12 cellular contexts compared by ENCODE assay signal in the genomic region with DNA sequence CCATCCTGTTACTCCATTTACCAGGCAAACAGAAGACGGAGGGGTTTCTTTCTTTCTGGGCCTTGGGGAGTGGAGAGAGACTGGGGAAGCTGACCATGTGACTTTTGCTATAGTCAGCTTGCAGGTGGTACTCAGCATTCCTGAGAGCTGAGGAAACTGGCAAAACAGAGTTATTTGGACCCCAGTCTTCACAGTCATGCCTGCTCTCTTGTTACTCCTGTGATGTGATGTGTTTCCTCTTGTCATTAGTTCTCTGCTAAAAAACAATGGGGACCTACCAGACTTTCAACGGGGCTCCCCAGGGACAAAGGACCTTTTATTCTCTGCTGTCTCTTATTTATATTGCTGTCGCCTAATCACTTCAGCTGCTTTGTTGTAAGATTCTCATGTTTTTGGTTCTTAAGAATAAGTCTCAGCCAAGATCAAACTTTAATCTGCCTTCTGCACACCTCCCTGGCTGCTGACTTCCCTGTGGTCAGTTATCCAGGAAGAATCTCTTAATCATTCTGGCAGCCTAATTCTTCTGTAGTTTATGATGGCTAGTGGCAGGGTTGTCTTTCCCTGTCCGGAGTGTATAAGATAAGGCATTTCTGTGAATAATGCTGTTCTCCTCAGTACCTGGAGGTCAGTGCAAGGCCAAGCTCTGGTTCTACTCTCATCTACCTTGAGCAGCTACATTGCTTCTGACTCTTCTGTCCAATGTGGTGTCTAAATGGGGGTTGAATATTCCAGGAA. TPM values are rescaled to one million over a fixed set of nuclear protein-coding genes. Genes with fewer than 3 reads are reported as not detected.
DNase-seq lines count a peak whose midpoint lies in the region; ATAC-seq and TF ChIP-seq lines count a peak whose summit lies in the region.
"Had no signal": no experiment of that assay in that cellular context is flagged by ENCODE, and none has a peak within 500 bp of the region (broad histone marks: within the 10 kb centered on the region; RNA-seq: fewer than 3 reads in every experiment).

No MANE protein-coding gene starts in this region.

- no peaks in the 10 kb centered on the region for H4K20me1 ChIP-seq in osteoblast (ENCODE audit: insufficient read depth, low read length)

- H3K4me1 ChIP-seq in right atrium auricular region, result peaks cover 0 to 53% of the 10 kb centered on the region in 2 donors
- peaks cover 25% of the 10 kb centered on the region for H3K4me1 ChIP-seq in mesodermal cell (ENCODE audit: control insufficient read depth, insufficient read depth, low read length, poor library complexity, severe bottlenecking)
- peaks cover 5% of the 10 kb centered on the region for H3K4me1 ChIP-seq in osteoblast (ENCODE audit: insufficient read depth, low read length)

- H3K27me3 Mint-ChIP-seq in activated CD8-positive, alpha-beta T cell treated with anti-CD3 and anti-CD28 coated beads, Interleukin-2, amount 10 ng/mL, durations not matched to agents 7 days and 5 days (ENCODE audit: low read depth), result peaks cover 9% of the 10 kb centered on the region

- no peak for TF ChIP-seq CTCF in right atrium auricular region (IDR thresholded peaks at IDR 0.05)
- no peak for TF ChIP-seq CTCF in osteoblast (IDR thresholded peaks at IDR 0.05; ENCODE audit: extremely low read depth, low read depth, low read length)

- no peak overlapping the region for H3K27ac Mint-ChIP-seq in activated CD8-positive, alpha-beta T cell treated with anti-CD3 and anti-CD28 coated beads, Interleukin-2, amount 10 ng/mL, durations not matched to agents 7 days and 5 days

- ATAC-seq in left ventricle myocardium superior, result no peak
- ATAC-seq in activated CD8-positive, alpha-beta T cell treated with anti-CD3 and anti-CD28 coated beads, Interleukin-2, amount 10 ng/mL, durations not matched to agents 7 days and 5 days, result no peak
- ATAC-seq in HG03439 (IDR thresholded peaks at IDR 0.05; ENCODE audit: unreplicated experiment), result no peak
- no peak for ATAC-seq in left colon
- ATAC-seq: activated CD4-positive, CD25-positive, alpha-beta regulatory T cell treated with anti-CD3 and anti-CD28 coated beads, Interleukin-2, amount 50 U/mL, for 24 hours had no signal

- DNase-seq in right atrium auricular region (ENCODE audit: low spot score) (no peak), left ventricle myocardium superior (no peak), left colon (no peak), osteoblast (ENCODE audit: insufficient read length, low spot score, missing footprints) (no peak)
- no peak for DNase-seq in activated CD8-positive, alpha-beta T cell treated with anti-CD3 and anti-CD28 coated beads, Interleukin-2, amount 10 ng/mL, durations not matched to agents 7 days and 5 days
- DNase-seq: activated effector memory CD4-positive, alpha-beta T cell treated with anti-CD3 and anti-CD28 coated beads, Interleukin-2, amount 50 U/mL, for 16 hours; NCI-H2029; posterior cingulate gyrus had no signal

- peaks cover 8% of the 10 kb centered on the region for H3K36me3 Mint-ChIP-seq in activated CD8-positive, alpha-beta T cell treated with anti-CD3 and anti-CD28 coated beads, Interleukin-2, amount 10 ng/mL, durations not matched to agents 7 days and 5 days (ENCODE audit: low read depth)

- POLR2A ChIA-PET in activated CD8-positive, alpha-beta T cell treated with anti-CD3 and anti-CD28 coated beads, Interleukin-2, amount 10 ng/mL, durations not matched to agents 7 days and 5 days (lab: Charles Lee), result interaction anchor here (1.7 kb wide), 1 partner anchor 94 kb away, joined by 4 read pairs; a partner anchor contains a TSS

- no peaks in the 10 kb centered on the region for H3K9me3 Mint-ChIP-seq in activated CD8-positive, alpha-beta T cell treated with anti-CD3 and anti-CD28 coated beads, Interleukin-2, amount 10 ng/mL, durations not matched to agents 7 days and 5 days (ENCODE audit: insufficient read depth)

- no peaks in the 10 kb centered on the region for H3K79me2 ChIP-seq in osteoblast (ENCODE audit: insufficient read depth, low read length)

- H3K4me1 Mint-ChIP-seq in activated CD8-positive, alpha-beta T cell treated with anti-CD3 and anti-CD28 coated beads, Interleukin-2, amount 10 ng/mL, durations not matched to agents 7 days and 5 days (ENCODE audit: low read depth), result peaks cover 33% of the 10 kb centered on the region

- H2AFZ ChIP-seq in osteoblast (ENCODE audit: low read length), result no peak overlapping the region

- H3K4me3 ChIP-seq in right atrium auricular region, result peak overlapping the region; percentile 21 to 32
- H3K4me3 ChIP-seq in mesodermal cell (ENCODE audit: extremely low read depth, insufficient read depth, low read length, poor library complexity, severe bottlenecking), result no peak overlapping the region
- H3K4me3 ChIP-seq in osteoblast (ENCODE audit: insufficient read depth, low read length), result no peak overlapping the region

- H3K27me3 ChIP-seq in right atrium auricular region (no peaks in the 10 kb centered on the region), osteoblast (ENCODE audit: insufficient read depth, low read length) (peaks cover 26% of the 10 kb centered on the region)

- H3K27ac ChIP-seq in right atrium auricular region, result peak overlapping the region; percentile 80
- H3K27ac ChIP-seq in cingulate gyrus (ENCODE audit: low read depth, low read length), result peak overlapping the region; percentile 69
- peak overlapping the region; percentile 46 for H3K27ac ChIP-seq in mesodermal cell (ENCODE audit: low read depth, low read length, severe bottlenecking)
- H3K27ac ChIP-seq in osteoblast (ENCODE audit: low read depth, low read length), result no peak overlapping the region

- H3K4me3 Mint-ChIP-seq in activated CD8-positive, alpha-beta T cell treated with anti-CD3 and anti-CD28 coated beads, Interleukin-2, amount 10 ng/mL, durations not matched to agents 7 days and 5 days, result no peak overlapping the region

- no peaks in the 10 kb centered on the region for H3K9me3 ChIP-seq in right atrium auricular region
- no peaks in the 10 kb centered on the region for H3K9me3 ChIP-seq in mesodermal cell (ENCODE audit: control insufficient read depth, low read length)
- no peaks in the 10 kb centered on the region for H3K9me3 ChIP-seq in osteoblast (ENCODE audit: low read depth, low read length)

- WGBS in mesodermal cell (ENCODE audit: insufficient coverage in 2 of 2), 2 experiments, result 40% methylated on average over 1 of the region's 4 CpGs; no CpG with 5 or more reads in 1 of the 2 experiments

- H3K36me3 ChIP-seq in right atrium auricular region, result peaks cover 9% of the 10 kb centered on the region
- H3K36me3 ChIP-seq in mesodermal cell (ENCODE audit: control insufficient read depth, insufficient read depth, low read length), result peaks cover 7% of the 10 kb centered on the region
- H3K36me3 ChIP-seq in osteoblast (ENCODE audit: insufficient read depth, low read length), result no peaks in the 10 kb centered on the region

- H3K4me2 ChIP-seq in osteoblast (ENCODE audit: insufficient read depth, low read length), result no peak overlapping the region

- intact Hi-C loops in left ventricle myocardium superior (cut with micrococcal nuclease), result loop anchor here (10.0 kb wide), 1 partner anchor 71 kb away; no protein-coding TSS in a partner anchor
- intact Hi-C loops in left colon (cut with DNase I, micrococcal nuclease), result no loop called here

- CTCF ChIA-PET in activated CD8-positive, alpha-beta T cell treated with anti-CD3 and anti-CD28 coated beads, Interleukin-2, amount 10 ng/mL, durations not matched to agents 7 days and 5 days (lab: Charles Lee), result interaction anchor here (0.6 to 4.4 kb wide), 3 partner anchors 8 to 339 kb away, joined by 3 to 26 read pairs (median 4); no protein-coding TSS in a partner anchor

RNA-seq across cellular contexts. Expression of a gene that starts 8.8 kb away (rescaled TPM):
- 1 to 10 TPM; 8.3 to 8.8 TPM for total RNA-seq in right atrium auricular region
- total RNA-seq in left ventricle myocardium superior, result 6.9 TPM
- 3.9 TPM for polyA plus RNA-seq in mesodermal cell (2013, experiment 1 of 2)
- 3.1 TPM for polyA plus RNA-seq in mesodermal cell (2013, experiment 2 of 2)
- total RNA-seq in activated CD8-positive, alpha-beta T cell treated with anti-CD3 and anti-CD28 coated beads, Interleukin-2, amount 10 ng/mL, durations not matched to agents 7 days and 5 days, result 10 to 100 TPM; 12.8 to 13.0 TPM
- total RNA-seq in left colon, result 1 to 10 TPM; 5.0 to 7.2 TPM
- total RNA-seq in osteoblast, result 9.4 and 13.0 TPM in 2 replicates

RNA-seq across cellular contexts. Expression of a gene that starts 35.6 kb away (rescaled TPM):
- 10 to 100 TPM; 21.5 to 23.0 TPM for total RNA-seq in right atrium auricular region
- 12.2 TPM for total RNA-seq in left ventricle myocardium superior
- polyA plus RNA-seq in mesodermal cell (2013, experiment 1 of 2), result 26.3 TPM
- 29.2 TPM for polyA plus RNA-seq in mesodermal cell (2013, experiment 2 of 2)
- total RNA-seq in activated CD8-positive, alpha-beta T cell treated with anti-CD3 and anti-CD28 coated beads, Interleukin-2, amount 10 ng/mL, durations not matched to agents 7 days and 5 days, result 10 to 100 TPM; 42.2 to 44.7 TPM
- 10 to 100 TPM; 10.5 to 13.2 TPM for total RNA-seq in left colon
- total RNA-seq in osteoblast, result 18.5 and 20.6 TPM in 2 replicates

RNA-seq across cellular contexts. Expression of a gene that starts 35.6 kb away (rescaled TPM):
- 10 to 100 TPM in 1 of 2 donors, 1 to 10 TPM in 1; 6.7 to 12.4 TPM for total RNA-seq in right atrium auricular region
- total RNA-seq in left ventricle myocardium superior, result 14.0 TPM
- 17.2 TPM for polyA plus RNA-seq in mesodermal cell (2013, experiment 1 of 2)
- polyA plus RNA-seq in mesodermal cell (2013, experiment 2 of 2), result 14.2 TPM
- total RNA-seq in activated CD8-positive, alpha-beta T cell treated with anti-CD3 and anti-CD28 coated beads, Interleukin-2, amount 10 ng/mL, durations not matched to agents 7 days and 5 days, result 10 to 100 TPM; 28.2 to 30.4 TPM
- total RNA-seq in left colon, result 10 to 100 TPM; 27.4 to 32.2 TPM
- 16.3 and 17.4 TPM in 2 replicates for total RNA-seq in osteoblast

Comparison
In these comparisons a context has a peak if more than half of its experiments do, and no peak if none do; other contexts are left out.
1. H3K4me3 ChIP-seq: peak in right atrium auricular region (2 of 2); none in mesodermal cell (single experiment) and osteoblast (single experiment).